ENCODE assay signal across 8 cellular contexts in genomic region chrX:48493890-48494364, GRCh38. TPM values are rescaled to one million over a fixed set of nuclear protein-coding genes. Genes with fewer than 3 reads are reported as not detected.
DNase-seq lines count a peak whose midpoint lies in the region; ATAC-seq and TF ChIP-seq lines count a peak whose summit lies in the region.

No MANE protein-coding gene starts in this region.

- no peaks in the 10 kb centered on the region for H3K9me3 ChIP-seq in BLaER1

- H3K4me3 ChIP-seq in BLaER1 (no peak overlapping the region), HFF-Myc (replicated peaks; ENCODE audit: low read depth, low read length) (no peak overlapping the region)

- H3K4me3 Mint-ChIP-seq in activated T-helper 17 cell treated with anti-CD3 and anti-CD28 coated beads, Interleukin-2, amount 50 U/mL, for 72 hours = no peak overlapping the region

- peaks cover 4% of the 10 kb centered on the region for H3K4me1 Mint-ChIP-seq in activated T-helper 17 cell treated with anti-CD3 and anti-CD28 coated beads, Interleukin-2, amount 50 U/mL, for 72 hours

- TF ChIP-seq CTCF in HFF-Myc (IDR thresholded peaks at IDR 0.05; ENCODE audit: low read depth, low read length, missing control alignments) = peak; percentile 14

- no peaks in the 10 kb centered on the region for H3K9me3 Mint-ChIP-seq in activated T-helper 17 cell treated with anti-CD3 and anti-CD28 coated beads, Interleukin-2, amount 50 U/mL, for 72 hours

- peaks cover 27% of the 10 kb centered on the region for H3K4me1 ChIP-seq in BLaER1

- no peak overlapping the region for H3K27ac Mint-ChIP-seq in activated T-helper 17 cell treated with anti-CD3 and anti-CD28 coated beads, Interleukin-2, amount 50 U/mL, for 72 hours

- peak; percentile 34 for ATAC-seq in activated T-helper 17 cell treated with anti-CD3 and anti-CD28 coated beads, Interleukin-2, amount 50 U/mL, for 72 hours (replicated peaks)

- peak overlapping the region; percentile 58; the same call in 1 of the 2 replicates for H3K4me2 ChIP-seq in BLaER1

- DNase-seq in HFF-Myc (ENCODE audit: extremely low read depth, low read depth) = no peak
- DNase-seq in left kidney (ENCODE audit: low read depth, low spot score) = peak; percentile 76
- DNase-seq in COR-L47 (lab: John Stamatoyannopoulos, UW) = no peak
- DNase-seq in DMS79 treated with DMSO at 0.1 percent for 48 hours (lab: John Stamatoyannopoulos, UW) = no peak
- no peak for DNase-seq in amniotic stem cell (lab: John Stamatoyannopoulos, UW)
- DNase-seq in NCI-H187 (lab: John Stamatoyannopoulos, UW) = no peak

- H3K27me3 ChIP-seq in BLaER1 = peaks cover 47% of the 10 kb centered on the region

- no peak overlapping the region for H3K27ac ChIP-seq in BLaER1

- no peaks in the 10 kb centered on the region; the same call in 1 of the 2 replicates for H4K20me1 ChIP-seq in BLaER1

- no peaks in the 10 kb centered on the region for H3K27me3 Mint-ChIP-seq in activated T-helper 17 cell treated with anti-CD3 and anti-CD28 coated beads, Interleukin-2, amount 50 U/mL, for 72 hours

- H3K9ac ChIP-seq in BLaER1 = no peak overlapping the region

- no peaks in the 10 kb centered on the region for H3K36me3 ChIP-seq in BLaER1

- no peaks in the 10 kb centered on the region for H3K36me3 Mint-ChIP-seq in activated T-helper 17 cell treated with anti-CD3 and anti-CD28 coated beads, Interleukin-2, amount 50 U/mL, for 72 hours (ENCODE audit: low read depth)

RNA-seq across cellular contexts. Expression of gene PORCN, which starts 14.9 kb away (rescaled TPM):
- 1 to 10 TPM; 8.9 to 9.4 TPM for total RNA-seq in activated T-helper 17 cell treated with anti-CD3 and anti-CD28 coated beads, Interleukin-2, amount 50 U/mL, for 72 hours

RNA-seq across cellular contexts. Expression of gene FTSJ1, which starts 17.9 kb away (rescaled TPM):
- 10 to 100 TPM; 59.8 to 93.5 TPM for total RNA-seq in activated T-helper 17 cell treated with anti-CD3 and anti-CD28 coated beads, Interleukin-2, amount 50 U/mL, for 72 hours

RNA-seq across cellular contexts. Expression of gene SLC38A5, which starts 23.9 kb away (rescaled TPM):
- 100 to 1,000 TPM; 130 to 170 TPM for total RNA-seq in activated T-helper 17 cell treated with anti-CD3 and anti-CD28 coated beads, Interleukin-2, amount 50 U/mL, for 72 hours

RNA-seq across cellular contexts. Expression of gene EBP, which starts 27.7 kb away (rescaled TPM):
- 100 to 1,000 TPM; 104 to 213 TPM for total RNA-seq in activated T-helper 17 cell treated with anti-CD3 and anti-CD28 coated beads, Interleukin-2, amount 50 U/mL, for 72 hours

RNA-seq across cellular contexts. Expression of gene TBC1D25, which starts 45.6 kb away (rescaled TPM):
- 10 to 100 TPM; 19.4 to 25.4 TPM for total RNA-seq in activated T-helper 17 cell treated with anti-CD3 and anti-CD28 coated beads, Interleukin-2, amount 50 U/mL, for 72 hours
